In the genomic region with DNA sequence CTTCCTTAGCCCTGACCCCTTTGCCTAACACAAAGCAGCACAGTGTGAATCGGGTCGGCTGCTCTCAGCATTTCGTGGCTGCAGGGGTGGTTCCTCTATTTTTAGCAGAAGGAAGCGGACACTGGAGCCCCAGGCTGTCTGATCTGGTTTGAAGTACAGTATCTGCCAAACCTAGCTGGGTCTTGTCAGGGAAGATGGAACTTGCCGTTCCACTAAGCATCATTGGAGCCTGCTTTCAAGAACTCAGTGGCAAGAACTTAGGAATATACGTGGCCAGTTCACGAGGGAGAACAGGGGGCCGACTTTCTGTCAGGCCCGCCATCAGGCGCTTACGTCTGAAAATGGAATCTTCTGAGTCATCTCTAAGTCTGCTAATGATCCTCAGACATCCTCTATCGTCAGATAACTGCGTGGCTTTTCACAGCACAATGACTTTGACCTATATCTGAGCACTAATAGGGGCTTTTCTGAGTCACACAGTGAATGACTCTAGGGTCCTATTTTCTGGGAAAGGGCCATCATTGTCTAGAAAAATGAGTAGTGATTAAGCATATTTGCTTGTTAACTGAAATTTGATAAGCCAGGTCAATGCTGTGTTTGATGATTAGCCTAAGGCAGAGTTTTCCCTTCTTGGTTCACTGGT, we compare ENCODE assay signal across 8 cellular contexts. TPM values are rescaled to one million over a fixed set of nuclear protein-coding genes. Genes with fewer than 3 reads are reported as not detected.
A peak's percentile ranks its signal among the peaks of the same experiment; 100 is the strongest.
DNase-seq lines count a peak whose midpoint lies in the region; ATAC-seq, FAIRE-seq and TF ChIP-seq lines count a peak whose summit lies in the region.

No MANE protein-coding gene starts in this region.

- H3K36me3 ChIP-seq in astrocyte (ENCODE audit: insufficient read depth, low read length) (no peaks in the 10 kb centered on the region), kidney epithelial cell (ENCODE audit: control insufficient read depth, insufficient read depth, low read length) (no peaks in the 10 kb centered on the region), Caco-2 (ENCODE audit: control insufficient read depth, insufficient read depth, low read length) (no peaks in the 10 kb centered on the region), HAP-1 (replicated peaks) (peaks cover 11% of the 10 kb centered on the region)

- H3K27me3 Mint-ChIP-seq in T-helper 1 cell treated with Interleukin-12 subunit alpha and Interleukin-12 subunit beta and Interleukin-4 antibody, amounts not matched to agents 30 μg/mL and 1 μg/mL, for 36 hours (ENCODE audit: low read depth), result no peaks in the 10 kb centered on the region
- no peaks in the 10 kb centered on the region for H3K27me3 Mint-ChIP-seq in astrocyte (ENCODE audit: low read depth, unreplicated experiment)
- no peaks in the 10 kb centered on the region for H3K27me3 Mint-ChIP-seq in Caco-2 (ENCODE audit: insufficient read depth, unreplicated experiment)

- H3K4me3 Mint-ChIP-seq in T-helper 1 cell treated with Interleukin-12 subunit alpha and Interleukin-12 subunit beta and Interleukin-4 antibody, amounts not matched to agents 30 μg/mL and 1 μg/mL, for 36 hours, result peak overlapping the region; percentile 68
- H3K4me3 Mint-ChIP-seq in astrocyte (ENCODE audit: unreplicated experiment) (peak overlapping the region; percentile 62), Caco-2 (ENCODE audit: unreplicated experiment) (no peak overlapping the region)

- ATAC-seq in GM18520 (IDR thresholded peaks at IDR 0.05; ENCODE audit: unreplicated experiment) (peak; percentile 55), HG03159 (IDR thresholded peaks at IDR 0.05; ENCODE audit: unreplicated experiment) (peak; percentile 75)

- peaks cover 25% of the 10 kb centered on the region for H3K4me1 ChIP-seq in astrocyte (ENCODE audit: insufficient read depth, low read length)
- no peaks in the 10 kb centered on the region for H3K4me1 ChIP-seq in Caco-2
- no peaks in the 10 kb centered on the region for H3K4me1 ChIP-seq in HAP-1

- H3K4me2 ChIP-seq in astrocyte (ENCODE audit: low read length), result peak overlapping the region; percentile 75

- POLR2A ChIA-PET in Caco-2 (lab: Charles Lee), result no interaction called here

- CTCF ChIA-PET in Caco-2 (lab: Charles Lee), result no interaction called here

- H3K27ac ChIP-seq in astrocyte (ENCODE audit: low read depth, low read length), result peak overlapping the region; percentile 99

- peak; percentile 37 for FAIRE-seq in astrocyte (lab: Jason Lieb, UNC)

- H3K9me3 Mint-ChIP-seq in T-helper 1 cell treated with Interleukin-12 subunit alpha and Interleukin-12 subunit beta and Interleukin-4 antibody, amounts not matched to agents 30 μg/mL and 1 μg/mL, for 36 hours, result no peaks in the 10 kb centered on the region
- no peaks in the 10 kb centered on the region for H3K9me3 Mint-ChIP-seq in astrocyte (ENCODE audit: unreplicated experiment)
- H3K9me3 Mint-ChIP-seq in Caco-2 (ENCODE audit: unreplicated experiment), result no peaks in the 10 kb centered on the region

- H3K27me3 ChIP-seq in astrocyte (ENCODE audit: insufficient read depth, low read length) (no peaks in the 10 kb centered on the region), kidney epithelial cell (ENCODE audit: control insufficient read depth, insufficient read depth, low read length) (no peaks in the 10 kb centered on the region), Caco-2 (replicated peaks; ENCODE audit: control insufficient read depth, insufficient read depth, low read length) (no peaks in the 10 kb centered on the region), HAP-1 (ENCODE audit: low read depth) (no peaks in the 10 kb centered on the region)

- peak overlapping the region; percentile 92 for H3K27ac Mint-ChIP-seq in T-helper 1 cell treated with Interleukin-12 subunit alpha and Interleukin-12 subunit beta and Interleukin-4 antibody, amounts not matched to agents 30 μg/mL and 1 μg/mL, for 36 hours
- H3K27ac Mint-ChIP-seq in astrocyte (ENCODE audit: unreplicated experiment) (peak overlapping the region; percentile 99), Caco-2 (ENCODE audit: unreplicated experiment) (no peak overlapping the region)

- H2AFZ ChIP-seq in astrocyte (ENCODE audit: low read depth, low read length), result peak overlapping the region; percentile 72

- no peaks in the 10 kb centered on the region for H4K20me1 ChIP-seq in astrocyte (ENCODE audit: insufficient read depth, low read length)

- peaks cover 40% of the 10 kb centered on the region for H3K4me1 Mint-ChIP-seq in T-helper 1 cell treated with Interleukin-12 subunit alpha and Interleukin-12 subunit beta and Interleukin-4 antibody, amounts not matched to agents 30 μg/mL and 1 μg/mL, for 36 hours (ENCODE audit: low read depth)
- H3K4me1 Mint-ChIP-seq in astrocyte (ENCODE audit: low read depth, unreplicated experiment) (peaks cover 26% of the 10 kb centered on the region), Caco-2 (ENCODE audit: low read depth, unreplicated experiment) (no peaks in the 10 kb centered on the region)

- H3K9me3 ChIP-seq in astrocyte (ENCODE audit: insufficient read depth, low read depth, low read length), result no peaks in the 10 kb centered on the region
- H3K9me3 ChIP-seq in Caco-2, result no peaks in the 10 kb centered on the region
- no peaks in the 10 kb centered on the region for H3K9me3 ChIP-seq in HAP-1

- peaks cover 39% of the 10 kb centered on the region for H3K36me3 Mint-ChIP-seq in T-helper 1 cell treated with Interleukin-12 subunit alpha and Interleukin-12 subunit beta and Interleukin-4 antibody, amounts not matched to agents 30 μg/mL and 1 μg/mL, for 36 hours (ENCODE audit: low read depth)
- H3K36me3 Mint-ChIP-seq in astrocyte (ENCODE audit: low read depth, unreplicated experiment), result peaks cover 25% of the 10 kb centered on the region
- H3K36me3 Mint-ChIP-seq in Caco-2 (ENCODE audit: insufficient read depth, unreplicated experiment), result peaks cover 46% of the 10 kb centered on the region

- intact Hi-C loops in Caco-2 (cut with micrococcal nuclease; ENCODE audit: unreplicated experiment), result no loop called here

- H3K4me3 ChIP-seq in astrocyte (ENCODE audit: insufficient read depth, low read depth, low read length), result peak overlapping the region; percentile 40
- no peak overlapping the region for H3K4me3 ChIP-seq in kidney epithelial cell (ENCODE audit: low read depth, low read length)
- no peak overlapping the region for H3K4me3 ChIP-seq in Caco-2 (ENCODE audit: low read depth, low read length)
- H3K4me3 ChIP-seq in HAP-1, result no peak overlapping the region

- peak overlapping the region; percentile 89 for H3K9ac ChIP-seq in astrocyte (ENCODE audit: low read length)

- in situ Hi-C loops in HAP-1 (cut with MboI; ENCODE audit: low sequenced_read_pairs), result no loop called here

- TF ChIP-seq CTCF in astrocyte (IDR thresholded peaks at IDR 0.05; ENCODE audit: insufficient read depth, low read depth, low read length), result no peak
- no peak for TF ChIP-seq CTCF in kidney epithelial cell (IDR thresholded peaks at IDR 0.05; ENCODE audit: insufficient read depth, low read length, poor library complexity, severe bottlenecking)
- no peak for TF ChIP-seq CTCF in Caco-2 (IDR thresholded peaks at IDR 0.05; ENCODE audit: insufficient read depth in 1 of 2, low read depth in 1 of 2, low read length in 1 of 2, severe bottlenecking in 1 of 2, unreplicated experiment in 1 of 2)

- no TSS peak for BruUV-seq in Caco-2 (replicated peaks; lab: Mats Ljungman, UMichigan)

- H3K79me2 ChIP-seq in astrocyte (ENCODE audit: insufficient read depth, low read length), result no peaks in the 10 kb centered on the region

- DNase-seq in astrocyte (ENCODE audit: low read depth), result peak; percentile 99
- peak; percentile 77 for DNase-seq in kidney epithelial cell (ENCODE audit: low read depth)
- peak; percentile 34 to 46 (median 43) for DNase-seq in stimulated activated CD4-positive, alpha-beta T cell treated with anti-CD3 and anti-CD28 coated beads, TNF-alpha, amount 100 ng/mL, for 4 hours (ENCODE audit: low read depth in 3 of 3)
- DNase-seq in Caco-2, result no peak
- no peak for DNase-seq in HAP-1 (ENCODE audit: low spot score in 2 of 2)

RNA-seq across cellular contexts. Expression of a gene that starts 43.3 kb away (rescaled TPM):
- 119 and 126 TPM in 2 replicates for total RNA-seq in astrocyte
- 69.2 and 72.8 TPM in 2 replicates for total RNA-seq in kidney epithelial cell
- total RNA-seq in Caco-2 (2022), result 18.2 and 19.1 TPM in 2 replicates

Comparison
In these comparisons a context has a peak if more than half of its experiments do, and no peak if none do; other contexts are left out.
1. DNase-seq: peak in astrocyte (single experiment), kidney epithelial cell (single experiment) and stimulated activated CD4-positive, alpha-beta T cell treated with anti-CD3 and anti-CD28 coated beads, TNF-alpha, amount 100 ng/mL, for 4 hours (3 of 3); none in Caco-2 (0 of 2) and HAP-1 (0 of 2).